Comparison of ENCODE assay signal across 8 cellular contexts in the genomic region with DNA sequence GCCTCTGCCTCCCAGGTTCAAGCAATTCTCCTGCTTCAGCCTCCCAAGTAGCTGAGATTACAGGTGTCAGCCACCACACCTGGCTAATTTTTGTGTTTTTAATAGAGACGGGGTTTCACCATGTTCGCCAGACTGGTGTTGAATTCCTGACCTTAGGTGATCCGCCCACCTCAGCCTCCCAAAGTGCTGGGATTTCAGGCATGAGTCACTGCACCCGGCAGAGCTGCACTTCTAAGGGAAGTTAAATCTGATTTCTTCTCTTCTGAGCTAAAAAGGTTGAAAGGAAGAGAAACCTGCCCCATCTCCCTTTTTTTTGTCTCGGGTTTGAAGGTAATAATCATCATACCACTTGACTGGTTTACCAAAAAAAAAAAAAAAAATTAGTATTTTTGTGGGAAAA. TPM values are rescaled to one million over a fixed set of nuclear protein-coding genes. Genes with fewer than 3 reads are reported as not detected.
DNase-seq lines count a peak whose midpoint lies in the region; FAIRE-seq and TF ChIP-seq lines count a peak whose summit lies in the region.
"Not testable (repeated sequence)": the region's sequence is repeated elsewhere in the genome, so short reads cannot be mapped to it uniquely, and the experiment has no call there.
"Had no signal": no experiment of that assay in that cellular context is flagged by ENCODE, and none has a peak within 500 bp of the region (broad histone marks: within the 10 kb centered on the region; RNA-seq: fewer than 3 reads in every experiment).

No MANE protein-coding gene starts in this region.

- H3K27me3 ChIP-seq in BLaER1; GM23248 (replicated peaks; ENCODE audit: insufficient read depth); bronchial epithelial cell (ENCODE audit: control insufficient read depth, insufficient read depth, low read length); neutrophil: not testable (repeated sequence)

- not testable (repeated sequence) for H3K9ac ChIP-seq in BLaER1, GM23248

- peak overlapping the region; percentile 65 for H3K4me2 ChIP-seq in BLaER1
- H3K4me2 ChIP-seq in GM23248 (ENCODE audit: unreplicated experiment) = not testable (repeated sequence)

- H3K27ac ChIP-seq in BLaER1 (peak overlapping the region; percentile 33; the same call in 1 of the 2 replicates), neutrophil (peak overlapping the region; percentile 73)
- not testable (repeated sequence) for H3K27ac ChIP-seq in GM23248

- not testable (repeated sequence) for H3F3A ChIP-seq in GM23248 (ENCODE audit: insufficient read depth)

- peaks cover 92% of the 10 kb centered on the region for H3K79me2 ChIP-seq in GM23248 (ENCODE audit: insufficient read depth)

- H4K20me1 ChIP-seq in BLaER1 = peaks cover 27% of the 10 kb centered on the region
- not testable (repeated sequence) for H4K20me1 ChIP-seq in GM23248 (ENCODE audit: insufficient read depth)

- not testable (repeated sequence) for FAIRE-seq in bronchial epithelial cell (lab: Jason Lieb, UNC)

- not testable (repeated sequence) for H2AFZ ChIP-seq in GM23248

- in situ Hi-C loops in GM23248 (cut with MboI) = not testable (repeated sequence)

- not testable (repeated sequence) for TF ChIP-seq CTCF in bronchial epithelial cell (IDR thresholded peaks at IDR 0.05; ENCODE audit: insufficient read depth, low read length, severe bottlenecking); neutrophil (IDR thresholded peaks at IDR 0.05)

- WGBS in GM23248 (ENCODE audit: low coverage in 1 of 2, low lambda C conversion rate in 2 of 2, missing lambda C conversion rate in 2 of 2), 2 experiments = 54 to 60% methylated on average over 5 of the region's 5 CpGs

- H3K4me1 ChIP-seq in BLaER1 (peaks cover 71% of the 10 kb centered on the region), neutrophil (ENCODE audit: control insufficient read depth in 1 of 2, insufficient read depth in 1 of 2, low read depth in 1 of 2, low read length in 1 of 2) (peaks cover 74 to 86% of the 10 kb centered on the region in 2 experiments)
- H3K4me1 ChIP-seq in GM23248 (ENCODE audit: insufficient read depth) = not testable (repeated sequence)

- not testable (repeated sequence) for H3K9me3 ChIP-seq in BLaER1; GM23248 (ENCODE audit: low read depth); neutrophil

- H3K36me3 ChIP-seq in BLaER1 (peaks cover 58% of the 10 kb centered on the region), GM23248 (ENCODE audit: low read depth) (peaks cover 18% of the 10 kb centered on the region), neutrophil (peaks cover 30% of the 10 kb centered on the region)
- not testable (repeated sequence) for H3K36me3 ChIP-seq in bronchial epithelial cell (ENCODE audit: control insufficient read depth, insufficient read depth, low read length)

- H3K9me2 ChIP-seq in GM23248 (ENCODE audit: insufficient read depth) = not testable (repeated sequence)

- peak; percentile 36 for DNase-seq in GM23248
- peak; percentile 67 for DNase-seq in NCI-H226
- peak; percentile 16 for DNase-seq in amniotic epithelial cell (ENCODE audit: low read depth)
- peak; percentile 64 for DNase-seq in bronchial epithelial cell (ENCODE audit: low read depth)
- peak; percentile 42 for DNase-seq in iris pigment epithelial cell (ENCODE audit: low read depth)

- not testable (repeated sequence) for H3K4me3 ChIP-seq in BLaER1; GM23248; bronchial epithelial cell (ENCODE audit: low read depth, low read length); neutrophil (ENCODE audit: low read depth in 1 of 2, low read length in 1 of 2)

RNA-seq across cellular contexts. Expression of gene RAB5B, which starts 8.0 kb away (rescaled TPM):
- 47.0 and 58.6 TPM in 2 replicates for total RNA-seq in GM23248 (2014; rRNA removed; shearing (Covaris generic))
- polyA plus RNA-seq in GM23248 (2016; fragmentation: Nextera tagmentation; extraction: Ambion mirVana) = 65.8 and 66.6 TPM in 2 replicates
- total RNA-seq in bronchial epithelial cell = 30.8 and 48.8 TPM in 2 replicates

RNA-seq across cellular contexts. Expression of gene SUOX, which starts 15.2 kb away (rescaled TPM):
- 10.2 and 19.1 TPM in 2 replicates for total RNA-seq in GM23248 (2014; rRNA removed; shearing (Covaris generic))
- polyA plus RNA-seq in GM23248 (2016; fragmentation: Nextera tagmentation; extraction: Ambion mirVana) = 9.5 and 10.0 TPM in 2 replicates
- total RNA-seq in bronchial epithelial cell = 2.1 and 3.6 TPM in 2 replicates

RNA-seq across cellular contexts. Expression of gene CDK2, which starts 15.3 kb away (rescaled TPM):
- total RNA-seq in GM23248 (2014; rRNA removed; shearing (Covaris generic)) = 20.8 and 34.9 TPM in 2 replicates
- 16.2 and 16.6 TPM in 2 replicates for polyA plus RNA-seq in GM23248 (2016; fragmentation: Nextera tagmentation; extraction: Ambion mirVana)
- total RNA-seq in bronchial epithelial cell = 5.2 and 6.8 TPM in 2 replicates

RNA-seq across cellular contexts. Expression of gene PMEL, which starts 16.0 kb away (rescaled TPM):
- total RNA-seq in GM23248 (2014; rRNA removed; shearing (Covaris generic)) = 0.13 and 2.3 TPM in 2 replicates
- 0.38 and 0.76 TPM in 2 replicates for polyA plus RNA-seq in GM23248 (2016; fragmentation: Nextera tagmentation; extraction: Ambion mirVana)
- 1.8 and 2.6 TPM in 2 replicates for total RNA-seq in bronchial epithelial cell
- total RNA-seq: CD8-positive, alpha-beta T cell had no signal

RNA-seq across cellular contexts. Expression of gene IKZF4, which starts 39.0 kb away (rescaled TPM):
- total RNA-seq in GM23248 (2014; rRNA removed; shearing (Covaris generic)) = 1.4 and 1.5 TPM in 2 replicates
- polyA plus RNA-seq in GM23248 (2016; fragmentation: Nextera tagmentation; extraction: Ambion mirVana) = 0.99 and 1.1 TPM in 2 replicates
- total RNA-seq in bronchial epithelial cell = 0.26 and 0.64 TPM in 2 replicates

Comparison
In these comparisons a context has a peak if more than half of its experiments do, and no peak if none do; other contexts are left out.
1. DNase-seq: peak in every context shown above with its lines; median percentile 67 in NCI-H226; 64 in bronchial epithelial cell; 42 in iris pigment epithelial cell; 36 in GM23248; 16 in amniotic epithelial cell.